1 cellular context compared by ENCODE assay signal in the genomic region with DNA sequence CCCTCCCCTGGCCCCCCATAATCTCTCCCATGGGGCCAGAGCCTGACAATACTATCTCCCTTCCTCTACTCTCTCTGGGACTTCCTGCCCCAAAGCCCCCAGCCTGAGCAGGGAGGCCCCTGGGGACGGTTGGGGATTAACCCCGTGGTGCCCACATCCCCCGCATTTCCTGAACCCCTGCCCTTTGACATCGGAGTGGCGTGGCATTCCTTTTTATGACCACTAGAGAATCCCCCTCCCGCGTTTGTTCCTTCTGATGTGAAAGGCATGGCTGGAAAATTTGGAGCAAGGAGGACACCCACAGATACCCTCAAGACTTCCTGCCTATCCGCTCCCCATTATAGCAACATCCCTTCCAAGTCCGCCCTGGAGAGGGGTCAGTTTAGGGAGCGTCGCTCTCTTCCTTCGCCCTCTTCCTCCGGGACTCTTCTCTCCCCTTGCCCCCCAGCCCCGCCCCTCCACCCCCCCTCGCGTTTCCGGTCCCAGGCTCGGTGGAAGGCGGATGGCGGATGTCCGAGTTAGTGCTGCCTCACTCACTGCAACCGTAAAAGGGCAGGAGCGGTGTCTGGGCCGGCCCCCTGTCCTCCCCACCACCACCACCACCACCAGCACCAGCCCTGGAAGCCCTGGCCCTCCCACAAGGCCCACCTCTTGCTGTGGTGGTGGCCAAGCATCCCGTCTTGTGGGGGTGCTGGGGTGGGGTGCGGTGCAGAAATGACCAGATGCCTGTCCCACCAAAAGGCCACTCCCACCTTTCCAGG.
TF ChIP-seq lines count a peak whose summit lies in the region.

No MANE protein-coding gene starts in this region.

TF ChIP-seq in K562, 482 proteins besides CTCF, POLR2A, EP300 and RAD21 (continued from another document and continues in another):
- TF ChIP-seq, protein P1, sequence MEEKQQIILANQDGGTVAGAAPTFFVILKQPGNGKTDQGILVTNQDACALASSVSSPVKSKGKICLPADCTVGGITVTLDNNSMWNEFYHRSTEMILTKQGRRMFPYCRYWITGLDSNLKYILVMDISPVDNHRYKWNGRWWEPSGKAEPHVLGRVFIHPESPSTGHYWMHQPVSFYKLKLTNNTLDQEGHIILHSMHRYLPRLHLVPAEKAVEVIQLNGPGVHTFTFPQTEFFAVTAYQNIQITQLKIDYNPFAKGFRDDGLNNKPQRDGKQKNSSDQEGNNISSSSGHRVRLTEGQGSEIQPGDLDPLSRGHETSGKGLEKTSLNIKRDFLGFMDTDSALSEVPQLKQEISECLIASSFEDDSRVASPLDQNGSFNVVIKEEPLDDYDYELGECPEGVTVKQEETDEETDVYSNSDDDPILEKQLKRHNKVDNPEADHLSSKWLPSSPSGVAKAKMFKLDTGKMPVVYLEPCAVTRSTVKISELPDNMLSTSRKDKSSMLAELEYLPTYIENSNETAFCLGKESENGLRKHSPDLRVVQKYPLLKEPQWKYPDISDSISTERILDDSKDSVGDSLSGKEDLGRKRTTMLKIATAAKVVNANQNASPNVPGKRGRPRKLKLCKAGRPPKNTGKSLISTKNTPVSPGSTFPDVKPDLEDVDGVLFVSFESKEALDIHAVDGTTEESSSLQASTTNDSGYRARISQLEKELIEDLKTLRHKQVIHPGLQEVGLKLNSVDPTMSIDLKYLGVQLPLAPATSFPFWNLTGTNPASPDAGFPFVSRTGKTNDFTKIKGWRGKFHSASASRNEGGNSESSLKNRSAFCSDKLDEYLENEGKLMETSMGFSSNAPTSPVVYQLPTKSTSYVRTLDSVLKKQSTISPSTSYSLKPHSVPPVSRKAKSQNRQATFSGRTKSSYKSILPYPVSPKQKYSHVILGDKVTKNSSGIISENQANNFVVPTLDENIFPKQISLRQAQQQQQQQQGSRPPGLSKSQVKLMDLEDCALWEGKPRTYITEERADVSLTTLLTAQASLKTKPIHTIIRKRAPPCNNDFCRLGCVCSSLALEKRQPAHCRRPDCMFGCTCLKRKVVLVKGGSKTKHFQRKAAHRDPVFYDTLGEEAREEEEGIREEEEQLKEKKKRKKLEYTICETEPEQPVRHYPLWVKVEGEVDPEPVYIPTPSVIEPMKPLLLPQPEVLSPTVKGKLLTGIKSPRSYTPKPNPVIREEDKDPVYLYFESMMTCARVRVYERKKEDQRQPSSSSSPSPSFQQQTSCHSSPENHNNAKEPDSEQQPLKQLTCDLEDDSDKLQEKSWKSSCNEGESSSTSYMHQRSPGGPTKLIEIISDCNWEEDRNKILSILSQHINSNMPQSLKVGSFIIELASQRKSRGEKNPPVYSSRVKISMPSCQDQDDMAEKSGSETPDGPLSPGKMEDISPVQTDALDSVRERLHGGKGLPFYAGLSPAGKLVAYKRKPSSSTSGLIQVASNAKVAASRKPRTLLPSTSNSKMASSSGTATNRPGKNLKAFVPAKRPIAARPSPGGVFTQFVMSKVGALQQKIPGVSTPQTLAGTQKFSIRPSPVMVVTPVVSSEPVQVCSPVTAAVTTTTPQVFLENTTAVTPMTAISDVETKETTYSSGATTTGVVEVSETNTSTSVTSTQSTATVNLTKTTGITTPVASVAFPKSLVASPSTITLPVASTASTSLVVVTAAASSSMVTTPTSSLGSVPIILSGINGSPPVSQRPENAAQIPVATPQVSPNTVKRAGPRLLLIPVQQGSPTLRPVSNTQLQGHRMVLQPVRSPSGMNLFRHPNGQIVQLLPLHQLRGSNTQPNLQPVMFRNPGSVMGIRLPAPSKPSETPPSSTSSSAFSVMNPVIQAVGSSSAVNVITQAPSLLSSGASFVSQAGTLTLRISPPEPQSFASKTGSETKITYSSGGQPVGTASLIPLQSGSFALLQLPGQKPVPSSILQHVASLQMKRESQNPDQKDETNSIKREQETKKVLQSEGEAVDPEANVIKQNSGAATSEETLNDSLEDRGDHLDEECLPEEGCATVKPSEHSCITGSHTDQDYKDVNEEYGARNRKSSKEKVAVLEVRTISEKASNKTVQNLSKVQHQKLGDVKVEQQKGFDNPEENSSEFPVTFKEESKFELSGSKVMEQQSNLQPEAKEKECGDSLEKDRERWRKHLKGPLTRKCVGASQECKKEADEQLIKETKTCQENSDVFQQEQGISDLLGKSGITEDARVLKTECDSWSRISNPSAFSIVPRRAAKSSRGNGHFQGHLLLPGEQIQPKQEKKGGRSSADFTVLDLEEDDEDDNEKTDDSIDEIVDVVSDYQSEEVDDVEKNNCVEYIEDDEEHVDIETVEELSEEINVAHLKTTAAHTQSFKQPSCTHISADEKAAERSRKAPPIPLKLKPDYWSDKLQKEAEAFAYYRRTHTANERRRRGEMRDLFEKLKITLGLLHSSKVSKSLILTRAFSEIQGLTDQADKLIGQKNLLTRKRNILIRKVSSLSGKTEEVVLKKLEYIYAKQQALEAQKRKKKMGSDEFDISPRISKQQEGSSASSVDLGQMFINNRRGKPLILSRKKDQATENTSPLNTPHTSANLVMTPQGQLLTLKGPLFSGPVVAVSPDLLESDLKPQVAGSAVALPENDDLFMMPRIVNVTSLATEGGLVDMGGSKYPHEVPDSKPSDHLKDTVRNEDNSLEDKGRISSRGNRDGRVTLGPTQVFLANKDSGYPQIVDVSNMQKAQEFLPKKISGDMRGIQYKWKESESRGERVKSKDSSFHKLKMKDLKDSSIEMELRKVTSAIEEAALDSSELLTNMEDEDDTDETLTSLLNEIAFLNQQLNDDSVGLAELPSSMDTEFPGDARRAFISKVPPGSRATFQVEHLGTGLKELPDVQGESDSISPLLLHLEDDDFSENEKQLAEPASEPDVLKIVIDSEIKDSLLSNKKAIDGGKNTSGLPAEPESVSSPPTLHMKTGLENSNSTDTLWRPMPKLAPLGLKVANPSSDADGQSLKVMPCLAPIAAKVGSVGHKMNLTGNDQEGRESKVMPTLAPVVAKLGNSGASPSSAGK (IDR thresholded peaks at IDR 0.05) = no peak
- TF ChIP-seq NELFE (IDR thresholded peaks at IDR 0.05; ENCODE audit: insufficient read depth, insufficient read length) = no peak
- TF ChIP-seq SMAD2 (IDR thresholded peaks at IDR 0.05; ENCODE audit: low read depth, low read length) = no peak
- TF ChIP-seq, protein P2, sequence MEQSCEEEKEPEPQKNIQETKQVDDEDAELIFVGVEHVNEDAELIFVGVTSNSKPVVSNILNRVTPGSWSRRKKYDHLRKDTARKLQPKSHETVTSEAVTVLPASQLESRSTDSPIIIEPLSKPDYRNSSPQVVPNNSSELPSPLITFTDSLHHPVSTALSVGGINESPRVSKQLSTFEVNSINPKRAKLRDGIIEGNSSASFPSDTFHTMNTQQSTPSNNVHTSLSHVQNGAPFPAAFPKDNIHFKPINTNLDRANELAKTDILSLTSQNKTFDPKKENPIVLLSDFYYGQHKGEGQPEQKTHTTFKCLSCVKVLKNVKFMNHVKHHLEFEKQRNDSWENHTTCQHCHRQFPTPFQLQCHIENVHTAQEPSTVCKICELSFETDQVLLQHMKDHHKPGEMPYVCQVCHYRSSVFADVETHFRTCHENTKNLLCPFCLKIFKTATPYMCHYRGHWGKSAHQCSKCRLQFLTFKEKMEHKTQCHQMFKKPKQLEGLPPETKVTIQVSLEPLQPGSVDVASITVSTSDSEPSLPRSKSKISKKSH (CRISPR knock-in tag; IDR thresholded peaks at IDR 0.05) = no peak
- TF ChIP-seq NFE2L1 (tag; IDR thresholded peaks at IDR 0.05; ENCODE audit: borderline replicate concordance, low read depth) = no peak
- TF ChIP-seq ZNF785 (CRISPR knock-in tag; IDR thresholded peaks at IDR 0.05) = no peak
- no peak for TF ChIP-seq GATAD2B (IDR thresholded peaks at IDR 0.05; ENCODE audit: borderline replicate concordance)
- TF ChIP-seq NR2C2 (CRISPR knock-in tag; IDR thresholded peaks at IDR 0.05) = peak; percentile 57; the same call in 1 of the 2 replicates
- TF ChIP-seq NR2C2 (tag; IDR thresholded peaks at IDR 0.05) = peak; percentile 92
- TF ChIP-seq ZBTB17 (CRISPR knock-in tag; IDR thresholded peaks at IDR 0.05) = no peak
- no peak for TF ChIP-seq ARNT (IDR thresholded peaks at IDR 0.05)
- TF ChIP-seq CSDE1 (IDR thresholded peaks at IDR 0.05) = no peak
- no peak for TF ChIP-seq GATA2 (CRISPR knock-in tag; IDR thresholded peaks at IDR 0.05)
- TF ChIP-seq ZNF668 (CRISPR knock-in tag; IDR thresholded peaks at IDR 0.05) = no peak
- peak; percentile 76 for TF ChIP-seq ZBTB7A (IDR thresholded peaks at IDR 0.05; ENCODE audit: borderline replicate concordance, control insufficient read depth, low read depth, low read length)
- no peak for TF ChIP-seq SLC30A9 (CRISPR knock-in tag; IDR thresholded peaks at IDR 0.05)
- no peak for TF ChIP-seq HSF4 (CRISPR knock-in tag; IDR thresholded peaks at IDR 0.05; ENCODE audit: borderline replicate concordance)
- TF ChIP-seq ZNF444 (CRISPR knock-in tag; IDR thresholded peaks at IDR 0.05) = peak; percentile 1; the same call in 1 of the 2 replicates
- no peak for TF ChIP-seq ZNF699 (CRISPR knock-in tag; IDR thresholded peaks at IDR 0.05; ENCODE audit: insufficient replicate concordance)
- peak; percentile 46 for TF ChIP-seq TBP (optimal IDR thresholded peaks at IDR 0.05; ENCODE audit: low read depth, low read length)
- 0 out of 2 replicates have a peak, but pooled peaks have one; percentile 16 for TF ChIP-seq SREBF1 (IDR thresholded peaks at IDR 0.05; ENCODE audit: borderline replicate concordance, low read depth, low read length)
- no peak for TF ChIP-seq FUS (optimal IDR thresholded peaks at IDR 0.05; ENCODE audit: low read depth, low read length)
- no peak for TF ChIP-seq SOX6 (IDR thresholded peaks at IDR 0.05)
- no peak for TF ChIP-seq ZNF583 (CRISPR knock-in tag; IDR thresholded peaks at IDR 0.05)
- no peak for TF ChIP-seq HIVEP1 (CRISPR knock-in tag; IDR thresholded peaks at IDR 0.05)
- TF ChIP-seq, protein P3, sequence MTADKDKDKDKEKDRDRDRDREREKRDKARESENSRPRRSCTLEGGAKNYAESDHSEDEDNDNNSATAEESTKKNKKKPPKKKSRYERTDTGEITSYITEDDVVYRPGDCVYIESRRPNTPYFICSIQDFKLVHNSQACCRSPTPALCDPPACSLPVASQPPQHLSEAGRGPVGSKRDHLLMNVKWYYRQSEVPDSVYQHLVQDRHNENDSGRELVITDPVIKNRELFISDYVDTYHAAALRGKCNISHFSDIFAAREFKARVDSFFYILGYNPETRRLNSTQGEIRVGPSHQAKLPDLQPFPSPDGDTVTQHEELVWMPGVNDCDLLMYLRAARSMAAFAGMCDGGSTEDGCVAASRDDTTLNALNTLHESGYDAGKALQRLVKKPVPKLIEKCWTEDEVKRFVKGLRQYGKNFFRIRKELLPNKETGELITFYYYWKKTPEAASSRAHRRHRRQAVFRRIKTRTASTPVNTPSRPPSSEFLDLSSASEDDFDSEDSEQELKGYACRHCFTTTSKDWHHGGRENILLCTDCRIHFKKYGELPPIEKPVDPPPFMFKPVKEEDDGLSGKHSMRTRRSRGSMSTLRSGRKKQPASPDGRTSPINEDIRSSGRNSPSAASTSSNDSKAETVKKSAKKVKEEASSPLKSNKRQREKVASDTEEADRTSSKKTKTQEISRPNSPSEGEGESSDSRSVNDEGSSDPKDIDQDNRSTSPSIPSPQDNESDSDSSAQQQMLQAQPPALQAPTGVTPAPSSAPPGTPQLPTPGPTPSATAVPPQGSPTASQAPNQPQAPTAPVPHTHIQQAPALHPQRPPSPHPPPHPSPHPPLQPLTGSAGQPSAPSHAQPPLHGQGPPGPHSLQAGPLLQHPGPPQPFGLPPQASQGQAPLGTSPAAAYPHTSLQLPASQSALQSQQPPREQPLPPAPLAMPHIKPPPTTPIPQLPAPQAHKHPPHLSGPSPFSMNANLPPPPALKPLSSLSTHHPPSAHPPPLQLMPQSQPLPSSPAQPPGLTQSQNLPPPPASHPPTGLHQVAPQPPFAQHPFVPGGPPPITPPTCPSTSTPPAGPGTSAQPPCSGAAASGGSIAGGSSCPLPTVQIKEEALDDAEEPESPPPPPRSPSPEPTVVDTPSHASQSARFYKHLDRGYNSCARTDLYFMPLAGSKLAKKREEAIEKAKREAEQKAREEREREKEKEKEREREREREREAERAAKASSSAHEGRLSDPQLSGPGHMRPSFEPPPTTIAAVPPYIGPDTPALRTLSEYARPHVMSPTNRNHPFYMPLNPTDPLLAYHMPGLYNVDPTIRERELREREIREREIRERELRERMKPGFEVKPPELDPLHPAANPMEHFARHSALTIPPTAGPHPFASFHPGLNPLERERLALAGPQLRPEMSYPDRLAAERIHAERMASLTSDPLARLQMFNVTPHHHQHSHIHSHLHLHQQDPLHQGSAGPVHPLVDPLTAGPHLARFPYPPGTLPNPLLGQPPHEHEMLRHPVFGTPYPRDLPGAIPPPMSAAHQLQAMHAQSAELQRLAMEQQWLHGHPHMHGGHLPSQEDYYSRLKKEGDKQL (CRISPR knock-in tag; IDR thresholded peaks at IDR 0.05; ENCODE audit: borderline replicate concordance) = no peak
- TF ChIP-seq TEAD2 (tag; IDR thresholded peaks at IDR 0.05) = no peak
- TF ChIP-seq FOXA3 (CRISPR knock-in tag; conservative IDR thresholded peaks at IDR 0.05 in 1 of 2, IDR thresholded peaks at IDR 0.05 in 1 of 2) = no peak
- TF ChIP-seq ZNF76 (CRISPR knock-in tag; IDR thresholded peaks at IDR 0.05; ENCODE audit: borderline replicate concordance) = no peak
- TF ChIP-seq MAFF (IDR thresholded peaks at IDR 0.05; ENCODE audit: low read length) = no peak
- TF ChIP-seq, protein P4, sequence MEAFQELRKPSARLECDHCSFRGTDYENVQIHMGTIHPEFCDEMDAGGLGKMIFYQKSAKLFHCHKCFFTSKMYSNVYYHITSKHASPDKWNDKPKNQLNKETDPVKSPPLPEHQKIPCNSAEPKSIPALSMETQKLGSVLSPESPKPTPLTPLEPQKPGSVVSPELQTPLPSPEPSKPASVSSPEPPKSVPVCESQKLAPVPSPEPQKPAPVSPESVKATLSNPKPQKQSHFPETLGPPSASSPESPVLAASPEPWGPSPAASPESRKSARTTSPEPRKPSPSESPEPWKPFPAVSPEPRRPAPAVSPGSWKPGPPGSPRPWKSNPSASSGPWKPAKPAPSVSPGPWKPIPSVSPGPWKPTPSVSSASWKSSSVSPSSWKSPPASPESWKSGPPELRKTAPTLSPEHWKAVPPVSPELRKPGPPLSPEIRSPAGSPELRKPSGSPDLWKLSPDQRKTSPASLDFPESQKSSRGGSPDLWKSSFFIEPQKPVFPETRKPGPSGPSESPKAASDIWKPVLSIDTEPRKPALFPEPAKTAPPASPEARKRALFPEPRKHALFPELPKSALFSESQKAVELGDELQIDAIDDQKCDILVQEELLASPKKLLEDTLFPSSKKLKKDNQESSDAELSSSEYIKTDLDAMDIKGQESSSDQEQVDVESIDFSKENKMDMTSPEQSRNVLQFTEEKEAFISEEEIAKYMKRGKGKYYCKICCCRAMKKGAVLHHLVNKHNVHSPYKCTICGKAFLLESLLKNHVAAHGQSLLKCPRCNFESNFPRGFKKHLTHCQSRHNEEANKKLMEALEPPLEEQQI (IDR thresholded peaks at IDR 0.05) = no peak
- no peak for TF ChIP-seq HNRNPUL1 (IDR thresholded peaks at IDR 0.05; ENCODE audit: low read length)
- TF ChIP-seq TCF7L2 (IDR thresholded peaks at IDR 0.05; ENCODE audit: low read depth, low read length) = no peak
- TF ChIP-seq, protein P5, sequence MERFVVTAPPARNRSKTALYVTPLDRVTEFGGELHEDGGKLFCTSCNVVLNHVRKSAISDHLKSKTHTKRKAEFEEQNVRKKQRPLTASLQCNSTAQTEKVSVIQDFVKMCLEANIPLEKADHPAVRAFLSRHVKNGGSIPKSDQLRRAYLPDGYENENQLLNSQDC (CRISPR knock-in tag; IDR thresholded peaks at IDR 0.05) = no peak
- TF ChIP-seq, protein P6, sequence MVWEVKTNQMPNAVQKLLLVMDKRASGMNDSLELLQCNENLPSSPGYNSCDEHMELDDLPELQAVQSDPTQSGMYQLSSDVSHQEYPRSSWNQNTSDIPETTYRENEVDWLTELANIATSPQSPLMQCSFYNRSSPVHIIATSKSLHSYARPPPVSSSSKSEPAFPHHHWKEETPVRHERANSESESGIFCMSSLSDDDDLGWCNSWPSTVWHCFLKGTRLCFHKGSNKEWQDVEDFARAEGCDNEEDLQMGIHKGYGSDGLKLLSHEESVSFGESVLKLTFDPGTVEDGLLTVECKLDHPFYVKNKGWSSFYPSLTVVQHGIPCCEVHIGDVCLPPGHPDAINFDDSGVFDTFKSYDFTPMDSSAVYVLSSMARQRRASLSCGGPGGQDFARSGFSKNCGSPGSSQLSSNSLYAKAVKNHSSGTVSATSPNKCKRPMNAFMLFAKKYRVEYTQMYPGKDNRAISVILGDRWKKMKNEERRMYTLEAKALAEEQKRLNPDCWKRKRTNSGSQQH (CRISPR knock-in tag; IDR thresholded peaks at IDR 0.05) = no peak
- no peak for TF ChIP-seq CC2D1A (IDR thresholded peaks at IDR 0.05)
